In genomic region chr4:6783111-6783981, GRCh38 we compare ENCODE assay signal across 1 cellular context.
A peak's percentile ranks its signal among the peaks of the same experiment; 100 is the strongest.
TF ChIP-seq lines count a peak whose summit lies in the region.

No MANE protein-coding gene starts in this region.

TF ChIP-seq in HepG2, 621 proteins besides CTCF, POLR2A, EP300 and RAD21 (continued from another document and continues in another):
- TF ChIP-seq, protein P1, sequence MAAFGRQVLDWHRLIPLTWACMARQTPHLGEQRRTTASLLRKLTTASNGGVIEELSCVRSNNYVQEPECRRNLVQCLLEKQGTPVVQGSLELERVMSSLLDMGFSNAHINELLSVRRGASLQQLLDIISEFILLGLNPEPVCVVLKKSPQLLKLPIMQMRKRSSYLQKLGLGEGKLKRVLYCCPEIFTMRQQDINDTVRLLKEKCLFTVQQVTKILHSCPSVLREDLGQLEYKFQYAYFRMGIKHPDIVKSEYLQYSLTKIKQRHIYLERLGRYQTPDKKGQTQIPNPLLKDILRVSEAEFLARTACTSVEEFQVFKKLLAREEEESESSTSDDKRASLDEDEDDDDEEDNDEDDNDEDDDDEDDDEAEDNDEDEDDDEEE (CRISPR knock-in tag; IDR thresholded peaks at IDR 0.05) = no peak
- TF ChIP-seq AHR (CRISPR knock-in tag; IDR thresholded peaks at IDR 0.05) (no peak), TEAD3 (CRISPR knock-in tag; optimal IDR thresholded peaks at IDR 0.05; ENCODE audit: borderline replicate concordance) (peak; percentile 13), KDM3A (CRISPR knock-in tag; IDR thresholded peaks at IDR 0.05; ENCODE audit: low read depth) (peak; percentile 68; the same call in 1 of the 2 replicates), TCF12 (IDR thresholded peaks at IDR 0.05) (no peak), TCF12 (CRISPR knock-in tag; IDR thresholded peaks at IDR 0.05) (no peak), RARA (CRISPR knock-in tag; IDR thresholded peaks at IDR 0.05) (peak; percentile 11; the same call in 1 of the 2 replicates), ZNF441 (CRISPR knock-in tag; IDR thresholded peaks at IDR 0.05; ENCODE audit: borderline replicate concordance) (no peak), MIXL1 (CRISPR knock-in tag; IDR thresholded peaks at IDR 0.05) (no peak), ZNF530 (CRISPR knock-in tag; IDR thresholded peaks at IDR 0.05; ENCODE audit: low read depth) (no peak), TAF15 (IDR thresholded peaks at IDR 0.05; ENCODE audit: low read depth, low read length, poor library complexity, severe bottlenecking) (no peak), CCDC6 (CRISPR knock-in tag; IDR thresholded peaks at IDR 0.05) (no peak), IKZF4 (CRISPR knock-in tag; IDR thresholded peaks at IDR 0.05; ENCODE audit: borderline replicate concordance, low read depth, not compliant biosample characterization) (no peak), YEATS4 (CRISPR knock-in tag; IDR thresholded peaks at IDR 0.05; ENCODE audit: borderline replicate concordance) (peak; percentile 56; the same call in 1 of the 2 replicates), PLRG1 (conservative IDR thresholded peaks at IDR 0.05) (no peak), ZNF784 (CRISPR knock-in tag; IDR thresholded peaks at IDR 0.05; ENCODE audit: borderline replicate concordance) (no peak), ZNF354B (CRISPR knock-in tag; IDR thresholded peaks at IDR 0.05) (no peak), DMTF1 (CRISPR knock-in tag; IDR thresholded peaks at IDR 0.05) (no peak), SP5 (CRISPR knock-in tag; IDR thresholded peaks at IDR 0.05; ENCODE audit: borderline replicate concordance, low read depth) (peak; percentile 41; the same call in 1 of the 2 replicates), LRRFIP1 (CRISPR knock-in tag; conservative IDR thresholded peaks at IDR 0.05) (no peak), PHF21A (CRISPR knock-in tag; IDR thresholded peaks at IDR 0.05) (peak; percentile 60; the same call in 1 of the 2 replicates), DBP (CRISPR knock-in tag; IDR thresholded peaks at IDR 0.05; ENCODE audit: not compliant biosample characterization) (no peak), ZSCAN20 (CRISPR knock-in tag; IDR thresholded peaks at IDR 0.05; ENCODE audit: borderline replicate concordance) (no peak), ATRX (CRISPR knock-in tag; IDR thresholded peaks at IDR 0.05; ENCODE audit: borderline replicate concordance) (no peak), ZNF10 (CRISPR knock-in tag; IDR thresholded peaks at IDR 0.05; ENCODE audit: borderline replicate concordance, low read depth) (no peak), ZNF615 (CRISPR knock-in tag; IDR thresholded peaks at IDR 0.05; ENCODE audit: borderline replicate concordance) (no peak), XBP1 (CRISPR knock-in tag; IDR thresholded peaks at IDR 0.05) (no peak), RNF2 (conservative IDR thresholded peaks at IDR 0.05; ENCODE audit: low read depth) (no peak), BRD4 (CRISPR knock-in tag; IDR thresholded peaks at IDR 0.05) (no peak), ZNF20 (CRISPR knock-in tag; IDR thresholded peaks at IDR 0.05) (no peak), CEBPG (CRISPR knock-in tag; IDR thresholded peaks at IDR 0.05) (no peak), KDM4B (CRISPR knock-in tag; IDR thresholded peaks at IDR 0.05) (no peak), HNF1A (IDR thresholded peaks at IDR 0.05; ENCODE audit: low read depth) (no peak), HNF1A (CRISPR knock-in tag; IDR thresholded peaks at IDR 0.05; ENCODE audit: borderline replicate concordance) (no peak; the same call in 1 of the 2 replicates), ONECUT2 (CRISPR knock-in tag; IDR thresholded peaks at IDR 0.05) (no peak), ZNF460 (CRISPR knock-in tag; IDR thresholded peaks at IDR 0.05; ENCODE audit: borderline replicate concordance) (peak; percentile 42; the same call in 1 of the 2 replicates), ZBTB21 (CRISPR knock-in tag; IDR thresholded peaks at IDR 0.05) (no peak), SALL1 (CRISPR knock-in tag; IDR thresholded peaks at IDR 0.05) (peak; percentile 45; the same call in 1 of the 2 replicates), ZMYM2 (CRISPR knock-in tag; IDR thresholded peaks at IDR 0.05) (no peak), ATAD3A (CRISPR knock-in tag; IDR thresholded peaks at IDR 0.05) (no peak)
- TF ChIP-seq, protein P2, sequence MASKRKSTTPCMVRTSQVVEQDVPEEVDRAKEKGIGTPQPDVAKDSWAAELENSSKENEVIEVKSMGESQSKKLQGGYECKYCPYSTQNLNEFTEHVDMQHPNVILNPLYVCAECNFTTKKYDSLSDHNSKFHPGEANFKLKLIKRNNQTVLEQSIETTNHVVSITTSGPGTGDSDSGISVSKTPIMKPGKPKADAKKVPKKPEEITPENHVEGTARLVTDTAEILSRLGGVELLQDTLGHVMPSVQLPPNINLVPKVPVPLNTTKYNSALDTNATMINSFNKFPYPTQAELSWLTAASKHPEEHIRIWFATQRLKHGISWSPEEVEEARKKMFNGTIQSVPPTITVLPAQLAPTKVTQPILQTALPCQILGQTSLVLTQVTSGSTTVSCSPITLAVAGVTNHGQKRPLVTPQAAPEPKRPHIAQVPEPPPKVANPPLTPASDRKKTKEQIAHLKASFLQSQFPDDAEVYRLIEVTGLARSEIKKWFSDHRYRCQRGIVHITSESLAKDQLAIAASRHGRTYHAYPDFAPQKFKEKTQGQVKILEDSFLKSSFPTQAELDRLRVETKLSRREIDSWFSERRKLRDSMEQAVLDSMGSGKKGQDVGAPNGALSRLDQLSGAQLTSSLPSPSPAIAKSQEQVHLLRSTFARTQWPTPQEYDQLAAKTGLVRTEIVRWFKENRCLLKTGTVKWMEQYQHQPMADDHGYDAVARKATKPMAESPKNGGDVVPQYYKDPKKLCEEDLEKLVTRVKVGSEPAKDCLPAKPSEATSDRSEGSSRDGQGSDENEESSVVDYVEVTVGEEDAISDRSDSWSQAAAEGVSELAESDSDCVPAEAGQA (IDR thresholded peaks at IDR 0.05; ENCODE audit: low read depth) = no peak; the same call in 1 of the 2 replicates
- TF ChIP-seq, protein P2 (CRISPR knock-in tag; IDR thresholded peaks at IDR 0.05; ENCODE audit: borderline replicate concordance) = no peak
- TF ChIP-seq, protein P3, sequence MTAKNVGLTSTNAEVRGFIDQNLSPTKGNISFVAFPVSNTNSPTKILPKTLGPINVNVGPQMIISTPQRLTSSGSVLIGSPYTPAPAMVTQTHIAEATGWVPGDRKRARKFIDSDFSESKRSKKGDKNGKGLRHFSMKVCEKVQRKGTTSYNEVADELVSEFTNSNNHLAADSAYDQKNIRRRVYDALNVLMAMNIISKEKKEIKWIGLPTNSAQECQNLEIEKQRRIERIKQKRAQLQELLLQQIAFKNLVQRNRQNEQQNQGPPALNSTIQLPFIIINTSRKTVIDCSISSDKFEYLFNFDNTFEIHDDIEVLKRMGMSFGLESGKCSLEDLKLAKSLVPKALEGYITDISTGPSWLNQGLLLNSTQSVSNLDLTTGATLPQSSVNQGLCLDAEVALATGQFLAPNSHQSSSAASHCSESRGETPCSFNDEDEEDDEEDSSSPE (CRISPR knock-in tag; IDR thresholded peaks at IDR 0.05) = no peak
